ENCODE assay signal across 8 cellular contexts in genomic region chr17:17836250-17836817, GRCh38. TPM values are rescaled to one million over a fixed set of nuclear protein-coding genes. Genes with fewer than 3 reads are reported as not detected.
A peak's percentile ranks its signal among the peaks of the same experiment; 100 is the strongest.
DNase-seq lines count a peak whose midpoint lies in the region; ATAC-seq and TF ChIP-seq lines count a peak whose summit lies in the region.

No MANE protein-coding gene starts in this region.

- peak overlapping the region; percentile 99 for H3K27ac ChIP-seq in temporal lobe (ENCODE audit: low read depth, low read length)

- no peaks in the 10 kb centered on the region for H3K9me3 Mint-ChIP-seq in activated naive CD8-positive, alpha-beta T cell (ENCODE audit: low read depth)

- peaks cover 73% of the 10 kb centered on the region for H3K4me1 Mint-ChIP-seq in activated naive CD8-positive, alpha-beta T cell (ENCODE audit: low read depth)

- no peaks in the 10 kb centered on the region for H3K27me3 Mint-ChIP-seq in activated naive CD8-positive, alpha-beta T cell

- DNase-seq in GM10266 (ENCODE audit: extremely low spot score) (peak; percentile 98), NCI-H1092 (lab: John Stamatoyannopoulos, UW) (peak; percentile 93), glomerular visceral epithelial cell (ENCODE audit: extremely low spot score) (peak; percentile 96), omental fat pad (ENCODE audit: low spot score) (peak; percentile 91)

- no peak for TF ChIP-seq CTCF in GM10266 (IDR thresholded peaks at IDR 0.05; ENCODE audit: control insufficient read depth, insufficient read depth, low read depth, missing control alignments)
- TF ChIP-seq CTCF in omental fat pad (IDR thresholded peaks at IDR 0.05): no peak

- ATAC-seq in HG02610 (IDR thresholded peaks at IDR 0.05; ENCODE audit: unreplicated experiment) (peak; percentile 55), SK-N-SH treated with all-trans-retinoic acid at 6 μM for 48 hours (peak; percentile 60), omental fat pad (ENCODE audit: low FRiP score) (peak; percentile 64)

- H3K36me3 Mint-ChIP-seq in activated naive CD8-positive, alpha-beta T cell: peaks cover 2% of the 10 kb centered on the region

- peak overlapping the region; percentile 91 for H3K27ac Mint-ChIP-seq in activated naive CD8-positive, alpha-beta T cell

- H3K4me3 Mint-ChIP-seq in activated naive CD8-positive, alpha-beta T cell: peak overlapping the region; percentile 90

TF ChIP-seq in SK-N-SH treated with all-trans-retinoic acid at 6 μM for 48 hours, 23 proteins besides CTCF, POLR2A, EP300 and RAD21:
- TF ChIP-seq SNAI2 (CRISPR knock-in tag; IDR thresholded peaks at IDR 0.05): no peak
- TF ChIP-seq PATZ1 (CRISPR knock-in tag; IDR thresholded peaks at IDR 0.05; ENCODE audit: borderline replicate concordance): 0 out of 2 replicates have a peak, but pooled peaks have one; percentile 29
- 0 out of 2 replicates have a peak, but pooled peaks have one; percentile 16 for TF ChIP-seq GLIS3 (CRISPR knock-in tag; IDR thresholded peaks at IDR 0.05)
TF ChIP-seq in SK-N-SH treated with all-trans-retinoic acid at 6 μM for 48 hours: peak in this region for 2.

RNA-seq across cellular contexts. Expression of gene SREBF1, which starts 0.5 kb away (rescaled TPM):
- total RNA-seq in omental fat pad: 100 to 1,000 TPM in 1 of 4 donors, 10 to 100 TPM in 3; 18.5 to 118 (median 31.2) TPM
- total RNA-seq in temporal lobe: 13.3 TPM

Comparison
In these comparisons a context has a peak if more than half of its experiments do, and no peak if none do; other contexts are left out.
1. Peak in every context shown above with its lines: DNase-seq, ATAC-seq and H3K27ac ChIP-seq.